In the genomic region with DNA sequence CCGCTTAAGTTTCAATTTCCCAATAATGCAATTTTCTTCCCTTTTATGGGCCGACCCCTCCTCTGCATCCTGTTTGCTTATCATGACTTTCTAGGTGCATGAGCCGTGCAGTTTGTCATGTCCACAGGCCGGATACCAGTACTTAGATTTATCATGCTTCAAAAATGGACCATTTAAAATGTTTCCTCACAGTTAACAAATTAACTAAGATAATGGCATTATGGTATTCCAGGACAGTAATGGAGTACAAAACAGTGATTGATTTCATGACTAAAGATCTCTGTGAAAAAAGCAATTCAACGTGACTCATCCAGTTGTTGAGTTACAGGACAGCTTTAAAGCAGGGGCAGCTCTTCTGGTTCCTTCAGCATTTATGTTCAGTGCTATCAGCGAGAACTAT, we compare ENCODE assay signal across 1 cellular context.
TF ChIP-seq lines count a peak whose summit lies in the region.

No MANE protein-coding gene starts in this region.

TF ChIP-seq in IMR-90, 13 proteins besides CTCF, POLR2A, EP300 and RAD21 (continued from another document):
- TF ChIP-seq RCOR1 (IDR thresholded peaks at IDR 0.05; ENCODE audit: insufficient replicate concordance, low read length) = no peak
